In the genomic region with DNA sequence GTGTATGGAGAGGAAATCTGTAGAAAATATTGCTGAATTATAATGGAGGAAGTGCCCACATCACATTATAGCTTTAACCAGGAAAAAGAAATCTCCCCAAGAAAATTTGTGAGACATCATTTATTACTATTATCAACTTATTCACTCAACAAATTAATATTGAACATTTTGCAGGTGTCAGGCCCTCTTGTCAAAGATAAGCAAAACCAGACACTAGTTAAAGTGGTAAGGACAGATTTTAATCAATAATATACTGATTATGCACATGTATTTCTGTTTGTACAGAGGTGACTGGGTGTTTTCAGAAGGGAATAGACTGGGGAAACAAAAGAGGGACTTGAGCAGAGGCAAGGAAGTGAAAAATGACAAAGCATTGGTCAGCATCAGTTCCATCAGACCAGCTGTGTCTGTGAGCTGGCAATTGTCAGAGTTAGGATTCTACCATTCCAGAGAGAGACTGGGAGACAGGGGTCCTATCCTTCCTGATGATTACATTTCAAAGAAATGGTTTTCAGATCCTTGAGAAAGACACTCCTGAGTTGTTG, we compare ENCODE assay signal across 1 cellular context.
TF ChIP-seq lines count a peak whose summit lies in the region.

No MANE protein-coding gene starts in this region.

TF ChIP-seq in SK-N-SH, 30 proteins besides CTCF, POLR2A, EP300 and RAD21 (continued from another document):
- TF ChIP-seq, protein P1, sequence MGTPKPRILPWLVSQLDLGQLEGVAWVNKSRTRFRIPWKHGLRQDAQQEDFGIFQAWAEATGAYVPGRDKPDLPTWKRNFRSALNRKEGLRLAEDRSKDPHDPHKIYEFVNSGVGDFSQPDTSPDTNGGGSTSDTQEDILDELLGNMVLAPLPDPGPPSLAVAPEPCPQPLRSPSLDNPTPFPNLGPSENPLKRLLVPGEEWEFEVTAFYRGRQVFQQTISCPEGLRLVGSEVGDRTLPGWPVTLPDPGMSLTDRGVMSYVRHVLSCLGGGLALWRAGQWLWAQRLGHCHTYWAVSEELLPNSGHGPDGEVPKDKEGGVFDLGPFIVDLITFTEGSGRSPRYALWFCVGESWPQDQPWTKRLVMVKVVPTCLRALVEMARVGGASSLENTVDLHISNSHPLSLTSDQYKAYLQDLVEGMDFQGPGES (IDR thresholded peaks at IDR 0.05; ENCODE audit: low read depth, low read length), result no peak
- TF ChIP-seq GATA2 (CRISPR knock-in tag; IDR thresholded peaks at IDR 0.05) (peak; percentile 82), REST (IDR thresholded peaks at IDR 0.05; ENCODE audit: low read depth, low read length) (no peak), NFIC (IDR thresholded peaks at IDR 0.05; ENCODE audit: borderline replicate concordance) (no peak), FOXJ3 (CRISPR knock-in tag; IDR thresholded peaks at IDR 0.05) (no peak), JUND (IDR thresholded peaks at IDR 0.05) (no peak), YY1 (IDR thresholded peaks at IDR 0.05; ENCODE audit: low read depth) (no peak), RFX5 (IDR thresholded peaks at IDR 0.05; ENCODE audit: low read length) (no peak)
- TF ChIP-seq, protein P2, sequence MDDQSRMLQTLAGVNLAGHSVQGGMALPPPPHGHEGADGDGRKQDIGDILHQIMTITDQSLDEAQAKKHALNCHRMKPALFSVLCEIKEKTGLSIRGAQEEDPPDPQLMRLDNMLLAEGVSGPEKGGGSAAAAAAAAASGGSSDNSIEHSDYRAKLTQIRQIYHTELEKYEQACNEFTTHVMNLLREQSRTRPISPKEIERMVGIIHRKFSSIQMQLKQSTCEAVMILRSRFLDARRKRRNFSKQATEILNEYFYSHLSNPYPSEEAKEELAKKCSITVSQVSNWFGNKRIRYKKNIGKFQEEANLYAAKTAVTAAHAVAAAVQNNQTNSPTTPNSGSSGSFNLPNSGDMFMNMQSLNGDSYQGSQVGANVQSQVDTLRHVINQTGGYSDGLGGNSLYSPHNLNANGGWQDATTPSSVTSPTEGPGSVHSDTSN (IDR thresholded peaks at IDR 0.05), result no peak
- TF ChIP-seq, protein P3, sequence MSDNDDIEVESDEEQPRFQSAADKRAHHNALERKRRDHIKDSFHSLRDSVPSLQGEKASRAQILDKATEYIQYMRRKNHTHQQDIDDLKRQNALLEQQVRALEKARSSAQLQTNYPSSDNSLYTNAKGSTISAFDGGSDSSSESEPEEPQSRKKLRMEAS (IDR thresholded peaks at IDR 0.05; ENCODE audit: low read depth), result no peak
